In the genomic region with DNA sequence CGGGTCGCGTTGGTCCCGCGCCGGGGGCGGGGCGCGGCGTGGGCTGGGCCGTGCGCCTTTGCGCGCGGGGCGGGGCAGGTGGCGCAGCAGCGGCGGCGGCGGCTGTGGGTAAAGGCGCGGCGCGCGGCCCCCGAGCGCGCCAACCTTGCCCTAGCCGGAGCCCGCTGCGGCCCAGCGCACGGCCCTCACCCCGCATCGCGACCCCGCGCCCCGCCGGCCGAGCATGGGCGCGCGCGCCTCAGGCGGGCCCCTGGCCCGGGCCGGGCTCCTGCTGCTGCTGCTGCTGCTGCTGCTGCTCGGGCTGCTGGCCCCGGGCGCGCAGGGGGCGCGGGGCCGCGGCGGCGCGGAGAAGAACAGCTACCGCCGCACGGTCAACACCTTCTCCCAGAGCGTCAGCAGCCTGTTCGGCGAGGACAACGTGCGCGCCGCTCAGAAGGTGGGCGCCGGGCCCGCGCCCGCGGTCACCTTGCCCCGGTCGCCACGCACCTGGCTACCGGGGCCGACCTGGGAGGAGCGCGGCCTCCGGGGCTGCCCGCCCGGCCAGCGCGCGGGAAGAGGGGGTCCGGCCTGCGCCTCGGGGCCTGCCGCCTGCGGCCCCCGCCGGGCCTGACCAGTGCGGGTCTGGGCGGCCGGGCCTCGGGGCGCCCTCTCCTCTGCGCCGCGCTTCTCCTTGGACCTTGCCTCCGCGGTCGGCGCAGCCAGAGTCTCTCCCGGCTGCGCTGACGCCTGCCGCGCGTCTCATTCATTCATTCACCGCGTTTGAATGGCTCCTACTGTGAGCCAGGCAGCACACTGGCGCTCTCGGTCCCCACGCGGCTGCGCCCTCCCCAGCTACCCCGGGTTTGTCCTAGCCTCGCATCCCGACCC, we compare ENCODE assay signal across 7 cellular contexts. TPM values are rescaled to one million over a fixed set of nuclear protein-coding genes. Genes with fewer than 3 reads are reported as not detected.
DNase-seq lines count a peak whose midpoint lies in the region; FAIRE-seq and TF ChIP-seq lines count a peak whose summit lies in the region.

A gene with protein sequence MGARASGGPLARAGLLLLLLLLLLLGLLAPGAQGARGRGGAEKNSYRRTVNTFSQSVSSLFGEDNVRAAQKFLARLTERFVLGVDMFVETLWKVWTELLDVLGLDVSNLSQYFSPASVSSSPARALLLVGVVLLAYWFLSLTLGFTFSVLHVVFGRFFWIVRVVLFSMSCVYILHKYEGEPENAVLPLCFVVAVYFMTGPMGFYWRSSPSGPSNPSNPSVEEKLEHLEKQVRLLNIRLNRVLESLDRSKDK (plus strand): TSS at position 78 of the 867 bp plus-strand sequence. CDS start 146 bp downstream, at position 224.

- TF ChIP-seq POLR2A in NB4 (IDR thresholded peaks at IDR 0.05; ENCODE audit: extremely low read depth, insufficient read length) (peak; percentile 45), breast epithelium (IDR thresholded peaks at IDR 0.05) (no peak)

- peaks cover 45% of the 10 kb centered on the region for H3K79me2 ChIP-seq in keratinocyte (ENCODE audit: control insufficient read depth, insufficient read depth, low read length)

- DNase-seq in GM13976 (ENCODE audit: low spot score) (peak; percentile 83), HFF-Myc (ENCODE audit: extremely low read depth, low read depth) (no peak), NB4 (ENCODE audit: low read depth) (peak; percentile 86), WERI-Rb-1 (peak; percentile 72), breast epithelium (ENCODE audit: low spot score in 2 of 2) (no peak), keratinocyte (ENCODE audit: low read depth, low spot score) (no peak)
- peak; percentile 16 to 60 for DNase-seq in stimulated activated CD4-positive, alpha-beta T cell treated with anti-CD3 and anti-CD28 coated beads, Interleukin-1b, Interleukin-23, amount 100 ng/mL, for 1 hour (ENCODE audit: low read depth in 2 of 2)

- no peaks in the 10 kb centered on the region for H4K20me1 ChIP-seq in keratinocyte (ENCODE audit: control insufficient read depth, extremely low read depth, insufficient read depth, low read length)

- H3K4me3 ChIP-seq in HFF-Myc (replicated peaks; ENCODE audit: low read depth, low read length) = peak within 1 kb of the TSS; percentile 76
- H3K4me3 ChIP-seq in NB4 (ENCODE audit: low read depth, low read length) = peak within 1 kb of the TSS; percentile 82
- H3K4me3 ChIP-seq in WERI-Rb-1 (ENCODE audit: low read depth, low read length) = peak within 1 kb of the TSS; percentile 67
- peak within 1 kb of the TSS; percentile 60 to 90 (median 68) for H3K4me3 ChIP-seq in breast epithelium
- peak within 1 kb of the TSS; percentile 58 to 83 (median 78) for H3K4me3 ChIP-seq in keratinocyte (ENCODE audit: control insufficient read depth in 2 of 3, extremely low read depth in 1 of 3, insufficient read depth in 2 of 3, low read depth in 1 of 3, low read length in 3 of 3)

- H3K27me3 ChIP-seq in WERI-Rb-1 (ENCODE audit: insufficient read depth, low read depth, severe bottlenecking) (no peaks in the 10 kb centered on the region), breast epithelium (no peaks in the 10 kb centered on the region), keratinocyte (ENCODE audit: control insufficient read depth, extremely low read depth, insufficient read depth, low read length) (no peaks in the 10 kb centered on the region)

- H3K4me2 ChIP-seq in keratinocyte (ENCODE audit: control insufficient read depth, extremely low read depth, insufficient read depth, low read depth, low read length) = peak within 1 kb of the TSS; percentile 96

- H2AFZ ChIP-seq in keratinocyte (ENCODE audit: control insufficient read depth, low read length) = peak within 1 kb of the TSS; percentile 79

- H3K9me1 ChIP-seq in keratinocyte (ENCODE audit: control insufficient read depth, extremely low read depth, insufficient read depth, low read length) = no peaks in the 10 kb centered on the region

- dilution Hi-C loops in keratinocyte (cut with MboI; ENCODE audit: extremely low pct_ligation_motif_present, low sequenced_read_pairs) = no loop called here

- H3K36me3 ChIP-seq in WERI-Rb-1 = peaks cover 12% of the 10 kb centered on the region
- H3K36me3 ChIP-seq in breast epithelium = no peaks in the 10 kb centered on the region
- no peaks in the 10 kb centered on the region for H3K36me3 ChIP-seq in keratinocyte (ENCODE audit: control insufficient read depth in 2 of 2, extremely low read depth in 1 of 2, insufficient read depth in 2 of 2, low read length in 2 of 2)

- H3K9ac ChIP-seq in keratinocyte (ENCODE audit: control insufficient read depth, extremely low read depth, insufficient read depth, low read length) = peak within 1 kb of the TSS; percentile 69

- no peak for FAIRE-seq in keratinocyte (lab: Jason Lieb, UNC)

- H3K9me3 ChIP-seq in WERI-Rb-1 (ENCODE audit: severe bottlenecking) (no peaks in the 10 kb centered on the region), breast epithelium (no peaks in the 10 kb centered on the region), keratinocyte (ENCODE audit: control insufficient read depth, low read depth, low read length) (no peaks in the 10 kb centered on the region)

- TF ChIP-seq CTCF in GM13976 (IDR thresholded peaks at IDR 0.05; ENCODE audit: borderline replicate concordance, control extremely low read depth, extremely low read depth, insufficient read depth, missing control alignments) = no peak
- TF ChIP-seq CTCF in HFF-Myc (IDR thresholded peaks at IDR 0.05; ENCODE audit: low read depth, low read length, missing control alignments) = no peak
- TF ChIP-seq CTCF in NB4 (IDR thresholded peaks at IDR 0.05; ENCODE audit: low read depth, low read length) = no peak
- TF ChIP-seq CTCF in WERI-Rb-1 (IDR thresholded peaks at IDR 0.05; ENCODE audit: low read depth, low read length) = no peak
- no peak for TF ChIP-seq CTCF in breast epithelium (IDR thresholded peaks at IDR 0.05)
- no peak for TF ChIP-seq CTCF in keratinocyte (optimal IDR thresholded peaks at IDR 0.05 in 1 of 3, IDR thresholded peaks at IDR 0.05 in 1 of 3, conservative IDR thresholded peaks at IDR 0.05 in 1 of 3; ENCODE audit: extremely low read depth in 1 of 3, insufficient read depth in 2 of 3, low read length in 3 of 3)

- intact Hi-C loops in breast epithelium (cut with DNase I; ENCODE audit: low total_unique reads) = no loop called here

- H3K4me1 ChIP-seq in breast epithelium (peaks cover 0 to 8% of the 10 kb centered on the region in 2 donors), keratinocyte (ENCODE audit: control insufficient read depth, extremely low read depth, insufficient read depth, low read length) (peaks cover 15% of the 10 kb centered on the region)

- H3K27ac ChIP-seq in WERI-Rb-1 (peak within 1 kb of the TSS; percentile 89), breast epithelium (no peak within 1 kb of the TSS), keratinocyte (ENCODE audit: control insufficient read depth, insufficient read depth, low read length) (peak within 1 kb of the TSS; percentile 43)

- in situ Hi-C loops in GM13976 (cut with MboI; ENCODE audit: low sequenced_read_pairs, unreplicated experiment) = no loop called here

RNA-seq across cellular contexts. Expression of the gene that starts here (rescaled TPM):
- total RNA-seq in breast epithelium = 1 to 10 TPM; 4.3 to 6.7 (median 5.0) TPM
- polyA plus RNA-seq in keratinocyte = 5.5 to 11.6 TPM (median 10.0 TPM) in 3 replicates
- polyA plus RNA-seq in keratinocyte (2011; ENCODE audit: low read depth) = 2.3 TPM
- polyA plus RNA-seq in keratinocyte (2011; cell fraction: cytosol; rRNA removed) = 4.1 and 5.9 TPM in 2 replicates
- polyA plus RNA-seq in keratinocyte (2011; cell fraction: nucleus; rRNA removed) = 7.9 and 9.1 TPM in 2 replicates
- 4.8 and 11.2 TPM in 2 replicates for polyA plus RNA-seq in keratinocyte (2012; ENCODE audit: low replicate concordance)
- polyA minus RNA-seq in keratinocyte = 6.4 to 13.2 TPM (median 11.1 TPM) in 3 replicates
- 8.2 TPM for polyA minus RNA-seq in keratinocyte (2011; cell fraction: cytosol; rRNA and poly(A)+ RNA removed)
- polyA minus RNA-seq in keratinocyte (2011; cell fraction: nucleus; rRNA and poly(A)+ RNA removed) = 9.5 and 14.2 TPM in 2 replicates

Comparison
In these comparisons a context has a peak if more than half of its experiments do, and no peak if none do; other contexts are left out.
1. DNase-seq: peak in GM13976 (single experiment), NB4 (single experiment), WERI-Rb-1 (single experiment) and stimulated activated CD4-positive, alpha-beta T cell treated with anti-CD3 and anti-CD28 coated beads, Interleukin-1b, Interleukin-23, amount 100 ng/mL, for 1 hour (2 of 2); none in HFF-Myc (single experiment), breast epithelium (0 of 2) and keratinocyte (single experiment).
2. H3K27ac ChIP-seq: peak in WERI-Rb-1 (single experiment) and keratinocyte (single experiment); none in breast epithelium (0 of 2).
3. Peak in every context shown above with its lines, with median percentiles within 50 percentile points of each other: H3K4me3 ChIP-seq.